ENCODE assay signal across 8 cellular contexts in genomic region chr14:49879683-49880204, GRCh38. TPM values are rescaled to one million over a fixed set of nuclear protein-coding genes. Genes with fewer than 3 reads are reported as not detected.
DNase-seq lines count a peak whose midpoint lies in the region; ATAC-seq, FAIRE-seq and TF ChIP-seq lines count a peak whose summit lies in the region.

No MANE protein-coding gene starts in this region.

- FAIRE-seq in A549 (lab: Jason Lieb, UNC) = no peak
- FAIRE-seq in GM12891 (lab: Jason Lieb, UNC) = peak; percentile 71

- ATAC-seq in A549 = peak; percentile 89 to 95
- ATAC-seq in HG02852 (IDR thresholded peaks at IDR 0.05; ENCODE audit: unreplicated experiment) = peak; percentile 70
- peak; percentile 94 for ATAC-seq in effector memory CD8-positive, alpha-beta T cell (replicated peaks)
- ATAC-seq in natural killer cell = peak; percentile 87 to 96 (median 94)

- TF ChIP-seq POLR2A in A549 (IDR thresholded peaks at IDR 0.05; ENCODE audit: low read length) (no peak), GM12891 (IDR thresholded peaks at IDR 0.05; ENCODE audit: low read depth, low read length) (no peak)

- DNase-seq in A549 (ENCODE audit: low read depth in 1 of 2, low spot score in 1 of 2) = peak; percentile 59 to 89
- DNase-seq in GM12891 (ENCODE audit: insufficient read length, low spot score) = no peak
- DNase-seq in NCI-H2107 treated with DMSO at 0.1 percent for 48 hours (lab: John Stamatoyannopoulos, UW; ENCODE audit: unreplicated experiment) = peak; percentile 59
- DNase-seq in activated CD4-positive, CD25-positive, alpha-beta regulatory T cell treated with anti-CD3 and anti-CD28 coated beads, Interleukin-2, amount 50 U/mL, for 72 hours = peak; percentile 44
- DNase-seq in effector memory CD8-positive, alpha-beta T cell = peak; percentile 39 to 50 (median 45)
- DNase-seq in natural killer cell = no peak
- DNase-seq in foreskin melanocyte = no peak

- no peak overlapping the region for H3K4me3 ChIP-seq in A549

- TF ChIP-seq RAD21 in A549 (conservative IDR thresholded peaks at IDR 0.05 in 1 of 2, IDR thresholded peaks at IDR 0.05 in 1 of 2) = peak; percentile 53 to 72

- H3K36me3 Mint-ChIP-seq in effector memory CD8-positive, alpha-beta T cell (ENCODE audit: insufficient read depth) = peaks cover 5% of the 10 kb centered on the region
- no peaks in the 10 kb centered on the region for H3K36me3 Mint-ChIP-seq in natural killer cell

- TF ChIP-seq CTCF in A549 (IDR thresholded peaks at IDR 0.05) = peak; percentile 53; the same call in 2 of the 3 replicates
- peak; percentile 64 for TF ChIP-seq CTCF in natural killer cell (IDR thresholded peaks at IDR 0.05)

- peak overlapping the region; percentile 65 to 86 for H3K27ac Mint-ChIP-seq in effector memory CD8-positive, alpha-beta T cell
- peak overlapping the region; percentile 70 to 79 for H3K27ac Mint-ChIP-seq in natural killer cell

- H3K4me2 ChIP-seq in A549 = no peak overlapping the region

- no peaks in the 10 kb centered on the region for H3K9me3 ChIP-seq in A549

- peaks cover 5 to 7% of the 10 kb centered on the region in 2 donors for H3K4me1 Mint-ChIP-seq in effector memory CD8-positive, alpha-beta T cell (ENCODE audit: low read depth in 2 of 2)
- peaks cover 0 to 16% of the 10 kb centered on the region in 2 donors for H3K4me1 Mint-ChIP-seq in natural killer cell

- TF ChIP-seq EP300 in A549 (IDR thresholded peaks at IDR 0.05) = no peak

- intact Hi-C loops in natural killer cell (cut with micrococcal nuclease) = no loop called here

- H3K4me1 ChIP-seq in A549 = 0 out of 3 replicates have a peak, but pooled peaks cover 3% of the 10 kb centered on the region

- 52% methylated on average over 8 of the region's 8 CpGs for WGBS in A549 (ENCODE audit: missing lambda C conversion rate)

- POLR2A ChIA-PET in A549 (lab: Yijun Ruan, JAX) = interaction anchor here (0.6 to 1.4 kb wide), 4 partner anchors 12 to 112 kb away, joined by 3 to 7 read pairs (median 4); no protein-coding TSS in a partner anchor

- CTCF ChIA-PET in A549 (lab: Yijun Ruan, JAX) = interaction anchor here (0.6 to 2.3 kb wide), 31 partner anchors 10 to 234 kb away, joined by 3 to 26 read pairs (median 4); partner anchors contain the start of gene ARF6

- no peaks in the 10 kb centered on the region for H3K27me3 Mint-ChIP-seq in effector memory CD8-positive, alpha-beta T cell
- no peaks in the 10 kb centered on the region for H3K27me3 Mint-ChIP-seq in natural killer cell (ENCODE audit: low read depth in 2 of 2)

- H3K4me3 Mint-ChIP-seq in effector memory CD8-positive, alpha-beta T cell = no peak overlapping the region
- H3K4me3 Mint-ChIP-seq in natural killer cell = no peak overlapping the region

- H3K9me3 Mint-ChIP-seq in effector memory CD8-positive, alpha-beta T cell = no peaks in the 10 kb centered on the region
- no peaks in the 10 kb centered on the region for H3K9me3 Mint-ChIP-seq in natural killer cell

- peak overlapping the region; percentile 3 to 38; a peak in 2 of 6 replicates for H3K27ac ChIP-seq in A549

TF ChIP-seq in A549, 52 proteins besides CTCF, POLR2A, EP300 and RAD21:
- TF ChIP-seq RNF2 (IDR thresholded peaks at IDR 0.05; ENCODE audit: borderline replicate concordance, low read depth) = no peak
- TF ChIP-seq KDM5A (IDR thresholded peaks at IDR 0.05) = no peak
- TF ChIP-seq BHLHE40 (IDR thresholded peaks at IDR 0.05; ENCODE audit: low read depth, low read length) = no peak
- peak; percentile 67 for TF ChIP-seq SMC3 (IDR thresholded peaks at IDR 0.05)
- TF ChIP-seq MAX (IDR thresholded peaks at IDR 0.05) = 0 out of 2 replicates have a peak, but pooled peaks have one; percentile 17
- TF ChIP-seq NPAS2 (CRISPR knock-in tag; IDR thresholded peaks at IDR 0.05; ENCODE audit: borderline replicate concordance) = no peak
- TF ChIP-seq FOSL2 (IDR thresholded peaks at IDR 0.05) = no peak
- peak; percentile 85 for TF ChIP-seq FOSL2 (CRISPR knock-in tag; IDR thresholded peaks at IDR 0.05)
- no peak for TF ChIP-seq REST (IDR thresholded peaks at IDR 0.05)
TF ChIP-seq in A549: peak in this region for 3.

TF ChIP-seq in GM12891, 5 proteins besides CTCF, POLR2A, EP300 and RAD21:
- peak; percentile 69 for TF ChIP-seq SPI1 (IDR thresholded peaks at IDR 0.05; ENCODE audit: low read depth, low read length)
- TF ChIP-seq PAX5 (IDR thresholded peaks at IDR 0.05; ENCODE audit: insufficient read depth, low read length, severe bottlenecking) = no peak

RNA-seq across cellular contexts. Expression of gene ARF6, which starts 13.1 kb away (rescaled TPM):
- polyA plus RNA-seq in A549 (2011; rRNA removed) = 29.8 and 33.3 TPM in 2 replicates
- polyA plus RNA-seq in A549 (2012; cell fraction: cytosol; rRNA removed) = 39.6 and 44.8 TPM in 2 replicates
- 25.8 and 26.2 TPM in 2 replicates for polyA plus RNA-seq in A549 (2012; cell fraction: nucleus; rRNA removed)
- polyA plus RNA-seq in A549 (2017; fragmentation: RNase III; extraction: RNeasy Plus Mini Kit Qiagen cat#74134 plus additional on column Dnase treatment) = 47.7 to 54.8 TPM (median 51.0 TPM) in 3 replicates
- 23.4 and 24.2 TPM in 2 replicates for polyA minus RNA-seq in A549 (2011; rRNA and poly(A)+ RNA removed)
- 46.5 TPM for polyA plus RNA-seq in GM12891 (2012; ENCODE audit: low read depth, missing spikeins)
- total RNA-seq in natural killer cell = 100 to 1,000 TPM; 124 to 132 (median 128) TPM

RNA-seq across cellular contexts. Expression of gene NEMF, which starts 27.2 kb away (rescaled TPM):
- 58.8 and 59.6 TPM in 2 replicates for polyA plus RNA-seq in A549 (2011; rRNA removed)
- 8.0 and 12.1 TPM in 2 replicates for polyA plus RNA-seq in A549 (2012; cell fraction: cytosol; rRNA removed)
- polyA plus RNA-seq in A549 (2012; cell fraction: nucleus; rRNA removed) = 10.0 and 13.7 TPM in 2 replicates
- polyA plus RNA-seq in A549 (2017; fragmentation: RNase III; extraction: RNeasy Plus Mini Kit Qiagen cat#74134 plus additional on column Dnase treatment) = 57.0 to 60.3 TPM (median 58.3 TPM) in 3 replicates
- 64.6 and 73.3 TPM in 2 replicates for polyA minus RNA-seq in A549 (2011; rRNA and poly(A)+ RNA removed)
- polyA plus RNA-seq in GM12891 (2012; ENCODE audit: low read depth, missing spikeins) = 33.7 TPM
- total RNA-seq in natural killer cell = 100 to 1,000 TPM; 120 to 126 (median 122) TPM

Comparison
In these comparisons a context has a peak if more than half of its experiments do, and no peak if none do; other contexts are left out.
1. DNase-seq: peak in A549 (2 of 2), NCI-H2107 treated with DMSO at 0.1 percent for 48 hours (single experiment), activated CD4-positive, CD25-positive, alpha-beta regulatory T cell treated with anti-CD3 and anti-CD28 coated beads, Interleukin-2, amount 50 U/mL, for 72 hours (single experiment) and effector memory CD8-positive, alpha-beta T cell (3 of 3); none in GM12891 (single experiment), natural killer cell (single experiment) and foreskin melanocyte (single experiment).
2. Peak in every context shown above with its lines, with median percentiles within 50 percentile points of each other: ATAC-seq.